Comparison of ENCODE assay signal across 25 cellular contexts in the genomic region with DNA sequence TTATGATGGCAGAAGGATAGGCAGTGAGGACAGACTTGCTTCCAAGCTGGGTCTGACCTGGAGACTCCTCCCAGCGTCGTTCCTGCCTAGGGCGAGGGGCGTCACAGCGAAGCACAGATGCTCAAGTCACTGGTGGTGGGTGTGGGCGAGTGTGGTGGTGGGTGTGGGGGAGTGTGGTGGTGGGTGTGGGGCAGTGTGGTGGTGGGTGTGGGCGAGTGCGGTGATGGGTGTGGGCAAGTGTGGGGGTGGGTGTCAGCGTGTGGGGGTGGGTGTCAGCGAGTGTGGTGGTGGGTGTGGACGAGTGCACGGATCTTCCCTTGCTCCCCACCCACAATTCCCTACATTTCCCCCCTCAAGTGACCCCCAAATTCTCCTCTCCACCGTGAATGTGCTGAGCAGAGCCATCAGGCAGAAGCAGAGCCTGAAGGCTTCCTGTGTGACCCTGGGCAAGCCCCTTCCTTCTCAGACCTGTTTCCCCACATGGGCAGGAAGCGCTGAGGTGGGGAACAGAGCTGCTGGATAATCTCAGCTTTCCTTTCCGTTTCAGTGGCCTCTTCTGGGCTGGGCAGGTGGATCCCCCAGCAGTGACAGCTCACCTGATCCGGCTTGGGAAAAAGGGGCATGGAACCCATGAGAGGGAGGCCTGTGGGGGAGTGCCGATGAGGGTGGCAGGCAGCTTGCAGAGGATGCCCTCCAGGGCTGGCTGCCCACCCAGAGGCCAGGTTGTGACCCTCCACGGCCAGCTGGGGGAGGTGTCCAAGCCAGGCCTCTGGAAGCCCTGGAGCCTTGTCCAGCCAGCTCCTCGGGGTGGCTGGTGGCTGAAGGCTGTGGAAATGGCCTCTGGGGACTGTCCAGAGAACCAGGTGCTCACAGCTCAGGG. TPM values are rescaled to one million over a fixed set of nuclear protein-coding genes. Genes with fewer than 3 reads are reported as not detected.
"Had no signal": no experiment of that assay in that cellular context is flagged by ENCODE, and none has a peak within 500 bp of the region (broad histone marks: within the 10 kb centered on the region; RNA-seq: fewer than 3 reads in every experiment).

No MANE protein-coding gene starts in this region.

- H3K4me3 Mint-ChIP-seq: activated naive CD8-positive, alpha-beta T cell treated with anti-CD3 and anti-CD28 coated beads for 36 hours; activated T-cell treated with anti-CD3 and anti-CD28 coated beads, Interleukin-2, amount 50 U/mL, for 24 hours; naive thymus-derived CD4-positive, alpha-beta T cell had no signal

- H3K36me3 Mint-ChIP-seq: activated naive CD8-positive, alpha-beta T cell treated with anti-CD3 and anti-CD28 coated beads for 36 hours; naive thymus-derived CD4-positive, alpha-beta T cell had no signal

- DNase-seq: activated CD4-positive, alpha-beta T cell treated with anti-CD3 and anti-CD28 coated beads for 1 hour; activated CD4-positive, alpha-beta T cell treated with anti-CD3 and anti-CD28 coated beads, Interleukin-2, amount 50 U/mL, for 1 hour; activated CD8-positive, alpha-beta memory T cell treated with anti-CD3 and anti-CD28 coated beads for 24 hours; activated CD8-positive, alpha-beta memory T cell treated with anti-CD3 and anti-CD28 coated beads, Interleukin-2, amount 50 U/mL, for 4 hours; activated naive CD4-positive, alpha-beta T cell treated with Interleukin-2 at 50 U/mL for 16 hours; activated naive CD8-positive, alpha-beta T cell treated with anti-CD3 and anti-CD28 coated beads for 36 hours; activated T-cell treated with anti-CD3 and anti-CD28 coated beads, Interleukin-2, amount 50 U/mL, for 24 hours; heart left ventricle; left colon; lower lobe of right lung; naive thymus-derived CD4-positive, alpha-beta T cell; pancreas; right cardiac atrium; stimulated activated CD4-positive, alpha-beta T cell treated with anti-CD3 and anti-CD28 coated beads, Interleukin-1b, Interleukin-23, amount 100 ng/mL, for 48 hours; T-helper 1 cell; upper lobe of right lung had no signal

- H3K27ac Mint-ChIP-seq: activated naive CD8-positive, alpha-beta T cell treated with anti-CD3 and anti-CD28 coated beads for 36 hours; activated T-cell treated with anti-CD3 and anti-CD28 coated beads, Interleukin-2, amount 50 U/mL, for 24 hours; activated T-helper 2 cell treated with anti-CD3 and anti-CD28 coated beads, Interferon-gamma antibody, Interleukin-2, Interleukin-4, amounts not matched to agents 10 μg/mL and 5 μg/mL and 100 μg/mL, durations not matched to agents 14 hours and 24 hours and 36 hours; naive thymus-derived CD4-positive, alpha-beta T cell had no signal

- ATAC-seq: heart left ventricle; left colon; naive thymus-derived CD4-positive, alpha-beta T cell; pancreas; right cardiac atrium; upper lobe of right lung had no signal

- H3K27ac ChIP-seq: coronary artery, epithelial cell of prostate, heart left ventricle, lower lobe of right lung, pancreas, thoracic aorta, upper lobe of right lung had no signal

- H3K36me3 ChIP-seq: heart left ventricle, lower lobe of right lung, pancreas, thoracic aorta, upper lobe of right lung had no signal

- H3K4me3 ChIP-seq: coronary artery, heart left ventricle, lower lobe of right lung, pancreas, thoracic aorta, upper lobe of right lung had no signal

- H3K9me3 Mint-ChIP-seq: activated naive CD8-positive, alpha-beta T cell treated with anti-CD3 and anti-CD28 coated beads for 36 hours; activated T-cell treated with anti-CD3 and anti-CD28 coated beads, Interleukin-2, amount 50 U/mL, for 24 hours; activated T-helper 2 cell treated with anti-CD3 and anti-CD28 coated beads, Interferon-gamma antibody, Interleukin-2, Interleukin-4, amounts not matched to agents 10 μg/mL and 5 μg/mL and 100 μg/mL, durations not matched to agents 14 hours and 24 hours and 36 hours; naive thymus-derived CD4-positive, alpha-beta T cell had no signal

- H3K4me1 ChIP-seq: lower lobe of right lung, pancreas, upper lobe of right lung had no signal

- H3K9me3 ChIP-seq: heart left ventricle, lower lobe of right lung, pancreas, thoracic aorta, upper lobe of right lung had no signal

RNA-seq across cellular contexts. Expression of a gene that starts 42.9 kb away (rescaled TPM):
- total RNA-seq: activated naive CD8-positive, alpha-beta T cell treated with anti-CD3 and anti-CD28 coated beads for 36 hours; activated T-helper 2 cell treated with anti-CD3 and anti-CD28 coated beads, Interferon-gamma antibody, Interleukin-2, Interleukin-4, amounts not matched to agents 10 μg/mL and 5 μg/mL and 100 μg/mL, durations not matched to agents 14 hours and 24 hours and 36 hours; bronchial epithelial cell; mesenteric fat pad; pulmonary artery endothelial cell; skeletal muscle tissue; thoracic aorta had no signal
- polyA plus RNA-seq: keratinocyte; naive thymus-derived CD4-positive, alpha-beta T cell had no signal

RNA-seq across cellular contexts. Expression of a gene that starts 43.0 kb away (rescaled TPM):
- total RNA-seq: activated naive CD8-positive, alpha-beta T cell treated with anti-CD3 and anti-CD28 coated beads for 36 hours; activated T-helper 2 cell treated with anti-CD3 and anti-CD28 coated beads, Interferon-gamma antibody, Interleukin-2, Interleukin-4, amounts not matched to agents 10 μg/mL and 5 μg/mL and 100 μg/mL, durations not matched to agents 14 hours and 24 hours and 36 hours; bronchial epithelial cell; left colon; naive thymus-derived CD4-positive, alpha-beta T cell; pulmonary artery endothelial cell had no signal
- polyA plus RNA-seq: keratinocyte; naive thymus-derived CD4-positive, alpha-beta T cell had no signal
